ENCODE assay signal across 29 cellular contexts in genomic region chr21:38260426-38260825, GRCh38. TPM values are rescaled to one million over a fixed set of nuclear protein-coding genes. Genes with fewer than 3 reads are reported as not detected.
"Had no signal": no experiment of that assay in that cellular context is flagged by ENCODE, and none has a peak within 500 bp of the region (broad histone marks: within the 10 kb centered on the region; RNA-seq: fewer than 3 reads in every experiment).

No MANE protein-coding gene starts in this region.

- H3K4me3 ChIP-seq: breast epithelium, MG63, SK-N-MC had no signal

- DNase-seq: activated B cell treated with CpG ODN at 0.5 μM for 24 hours; activated CD4-positive, alpha-beta T cell treated with anti-CD3 and anti-CD28 coated beads for 1 hour; activated CD4-positive, alpha-beta T cell treated with anti-CD3 and anti-CD28 coated beads, Interleukin-2, amount 10 ng/mL, durations not matched to agents 24 days and 14 days; activated CD4-positive, alpha-beta T cell treated with anti-CD3 and anti-CD28 coated beads, Interleukin-2, amount 50 U/mL, for 48 hours; activated CD8-positive, alpha-beta memory T cell treated with anti-CD3 and anti-CD28 coated beads, Interleukin-2, amount 10 ng/mL, durations not matched to agents 7 days and 5 days; activated effector memory CD4-positive, alpha-beta T cell treated with Interleukin-2 at 50 U/mL for 16 hours; activated naive CD4-positive, alpha-beta T cell; activated T-cell treated with anti-CD3 and anti-CD28 coated beads, Interleukin-2, amount 50 U/mL, for 24 hours; aorta; KG1; MG63; MV-4-11; NCI-H1105; NCI-H1436; NCI-H1694 treated with DMSO at 0.1 percent for 48 hours; NCI-H2029 treated with DMSO at 0.1 percent for 48 hours; NCI-H345; NCI-H510A; NCI-H526 treated with DMSO at 0.1 percent for 48 hours; NCI-H82; RPMI8226; T-cell; T-helper 2 cell; T1000 had no signal

- H3K4me1 ChIP-seq: breast epithelium had no signal

- FAIRE-seq: TTC549 had no signal

- H3K27ac ChIP-seq: breast epithelium, SK-N-MC had no signal

- H3K36me3 ChIP-seq: breast epithelium, MG63 had no signal

- H3K27me3 ChIP-seq: breast epithelium had no signal

- H3K9me3 ChIP-seq: breast epithelium, MG63 had no signal

- ATAC-seq: activated CD8-positive, alpha-beta memory T cell treated with anti-CD3 and anti-CD28 coated beads, Interleukin-2, amount 10 ng/mL, durations not matched to agents 7 days and 5 days; Right ventricle myocardium inferior; T-cell had no signal

RNA-seq across cellular contexts. Expression of gene KCNJ15, which starts 3.6 kb away (rescaled TPM):
- total RNA-seq: activated B cell treated with CpG ODN at 0.5 μM for 24 hours; activated CD8-positive, alpha-beta memory T cell treated with anti-CD3 and anti-CD28 coated beads, Interleukin-2, amount 10 ng/mL, durations not matched to agents 7 days and 5 days; OCI-LY7 had no signal
